Comparison of ENCODE assay signal across 26 cellular contexts in the genomic region with DNA sequence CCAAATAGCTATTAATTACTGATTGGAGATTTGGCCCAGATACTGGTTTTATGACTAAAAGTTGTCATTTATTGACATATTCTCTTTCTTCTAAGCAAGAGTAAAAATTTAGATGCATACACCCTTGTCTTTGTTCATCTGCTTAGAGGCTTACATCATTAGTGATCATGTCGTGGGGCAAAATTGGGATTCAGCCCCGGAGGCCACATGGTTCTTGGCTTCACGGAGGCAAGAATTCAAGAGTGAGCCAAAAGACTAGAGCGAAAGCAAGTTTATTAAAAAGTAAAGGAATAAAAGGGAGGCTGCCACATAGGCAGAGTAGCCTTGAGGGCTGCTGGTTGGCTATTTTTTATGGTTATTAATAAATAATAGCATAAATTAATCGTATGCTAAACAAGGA. TPM values are rescaled to one million over a fixed set of nuclear protein-coding genes. Genes with fewer than 3 reads are reported as not detected.
DNase-seq lines count a peak whose midpoint lies in the region; ATAC-seq and TF ChIP-seq lines count a peak whose summit lies in the region.
"Had no signal": no experiment of that assay in that cellular context is flagged by ENCODE, and none has a peak within 500 bp of the region (broad histone marks: within the 10 kb centered on the region; RNA-seq: fewer than 3 reads in every experiment).

No MANE protein-coding gene starts in this region.

- dilution Hi-C loops in IMR-90 (cut with HindIII; ENCODE audit: low sequenced_read_pairs, unreplicated experiment), result no loop called here

- peaks cover 11% of the 10 kb centered on the region for H3K36me3 ChIP-seq in IMR-90 (ENCODE audit: control insufficient read depth, insufficient read depth, low read length)
- H3K36me3 ChIP-seq in lower lobe of right lung, result no peaks in the 10 kb centered on the region
- H3K36me3 ChIP-seq in tibial artery, result peaks cover 11 to 18% (median 14%) of the 10 kb centered on the region in 3 donors
- H3K36me3 ChIP-seq: neutrophil, prostate gland had no signal

- no peak overlapping the region; the same call in 1 of the 2 replicates for H4K91ac ChIP-seq in IMR-90 (ENCODE audit: insufficient read depth, low read depth, low read length)

- H3K4me3 ChIP-seq in IMR-90 (ENCODE audit: insufficient read depth, low read depth, low read length) (no peak overlapping the region), choroid plexus epithelial cell (ENCODE audit: low read depth, low read length) (no peak overlapping the region), lower lobe of right lung (no peak overlapping the region), tibial artery (no peak overlapping the region)
- H3K4me3 ChIP-seq: HAP-1, prostate gland, sigmoid colon, testis had no signal

- DNase-seq in IMR-90, result no peak
- peak; percentile 15 for DNase-seq in choroid plexus epithelial cell (ENCODE audit: low read depth)
- no peak for DNase-seq in lower lobe of right lung
- no peak for DNase-seq in tibial artery
- DNase-seq in 8988T, result no peak
- no peak for DNase-seq in AG08395 (ENCODE audit: low spot score)
- no peak for DNase-seq in T-helper 2 cell treated with Interferon-gamma antibody and Interleukin-4, amounts not matched to agents 5 μg/mL and 100 μg/mL, for 36 hours (ENCODE audit: low spot score)
- DNase-seq: activated effector memory CD4-positive, alpha-beta T cell treated with Interleukin-2 at 50 U/mL for 16 hours; activated naive CD8-positive, alpha-beta T cell treated with anti-CD3 and anti-CD28 coated beads, Interleukin-2, amount 10 ng/mL, durations not matched to agents 7 days and 5 days; activated T-cell treated with anti-CD3 and anti-CD28 coated beads for 4 hours; Calu3; DND-41; NCI-H1436 treated with DMSO at 0.1 percent for 48 hours; NCI-H2107; NCI-H446 treated with DMSO at 0.1 percent for 48 hours; sigmoid colon; stimulated activated CD4-positive, alpha-beta T cell treated with anti-CD3 and anti-CD28 coated beads, Interleukin-15, amount 100 ng/mL, for 24 hours; stimulated activated naive B cell treated with anti-CD40 and anti-IgM and Interleukin-4, amounts not matched to agents 10 μg/mL and 1 μg/mL and 100 μg/mL, for 72 hours had no signal

- no peak for TF ChIP-seq CTCF in IMR-90 (conservative IDR thresholded peaks at IDR 0.05; ENCODE audit: low read depth, low read length)
- no peak for TF ChIP-seq CTCF in choroid plexus epithelial cell (conservative IDR thresholded peaks at IDR 0.05; ENCODE audit: low read depth, low read length)
- no peak for TF ChIP-seq CTCF in lower lobe of right lung (IDR thresholded peaks at IDR 0.05)
- TF ChIP-seq CTCF in tibial artery (IDR thresholded peaks at IDR 0.05), result no peak

- H3K18ac ChIP-seq in IMR-90 (ENCODE audit: low read depth, low read length), result peak overlapping the region; percentile 27; the same call in 1 of the 2 replicates

- H3K4me1 ChIP-seq in IMR-90 (ENCODE audit: control insufficient read depth, insufficient read depth, low read length) (peaks cover 25% of the 10 kb centered on the region), lower lobe of right lung (peaks cover 47% of the 10 kb centered on the region), tibial artery (peaks cover 0 to 65% (median 25%) of the 10 kb centered on the region in 4 donors)
- H3K4me1 ChIP-seq: prostate gland, sigmoid colon had no signal

- peaks cover 13% of the 10 kb centered on the region for H3K9me1 ChIP-seq in IMR-90 (ENCODE audit: insufficient read depth, low read length)

- H3K36me3 Mint-ChIP-seq in T-helper 2 cell treated with Interferon-gamma antibody and Interleukin-4, amounts not matched to agents 5 μg/mL and 100 μg/mL, for 36 hours (ENCODE audit: low read depth), result peaks cover 26% of the 10 kb centered on the region

- 0 out of 3 replicates have a peak overlapping the region, but pooled peaks have one; percentile 19 for H2BK15ac ChIP-seq in IMR-90 (ENCODE audit: low read depth, low read length)

- ATAC-seq in IMR-90 (ENCODE audit: low read depth), result no peak
- peak in 1 of 2 donors; percentile 3 for ATAC-seq in lower lobe of right lung
- no peak for ATAC-seq in GM21619 (IDR thresholded peaks at IDR 0.05; ENCODE audit: unreplicated experiment)
- ATAC-seq: Right ventricle myocardium inferior, SK-N-SH treated with all-trans-retinoic acid at 6 μM for 48 hours had no signal

- POLR2A ChIA-PET in IMR-90 (lab: Charles Lee; ENCODE audit: unreplicated experiment), result no interaction called here

- H3K27ac Mint-ChIP-seq in T-helper 2 cell treated with Interferon-gamma antibody and Interleukin-4, amounts not matched to agents 5 μg/mL and 100 μg/mL, for 36 hours, result no peak overlapping the region
- H3K27ac Mint-ChIP-seq: activated naive CD8-positive, alpha-beta T cell treated with anti-CD3 and anti-CD28 coated beads, Interleukin-2, amount 10 ng/mL, durations not matched to agents 7 days and 5 days; stimulated activated naive B cell treated with anti-CD40 and anti-IgM and Interleukin-4, amounts not matched to agents 10 μg/mL and 1 μg/mL and 100 μg/mL, for 72 hours had no signal

- CTCF ChIA-PET in IMR-90 (lab: Yijun Ruan, JAX), result no interaction called here

- no peak for TF ChIP-seq POLR2A in IMR-90 (IDR thresholded peaks at IDR 0.05; ENCODE audit: low read depth, low read length)

- 0 out of 2 replicates have a peak overlapping the region, but pooled peaks have one; percentile 29 for H2AK5ac ChIP-seq in IMR-90 (ENCODE audit: low read depth, low read length)

- 0 out of 2 replicates have a peak overlapping the region, but pooled peaks have one; percentile 42 for H2BK20ac ChIP-seq in IMR-90 (ENCODE audit: low read depth, low read length)

- H3K27me3 ChIP-seq in IMR-90 (ENCODE audit: control insufficient read depth, insufficient read depth, low read length) (no peaks in the 10 kb centered on the region), lower lobe of right lung (ENCODE audit: low read depth) (no peaks in the 10 kb centered on the region), tibial artery (no peaks in the 10 kb centered on the region)
- H3K27me3 ChIP-seq: neutrophil, sigmoid colon, testis had no signal

- H4K8ac ChIP-seq in IMR-90 (ENCODE audit: low read depth in 2 of 2, low read length in 2 of 2), result peak overlapping the region in 1 of 2 experiments; percentile 46; a peak in 1 of 4 replicates

- H3K23ac ChIP-seq in IMR-90 (ENCODE audit: low read depth, low read length), result peak overlapping the region; percentile 58; the same call in 1 of the 2 replicates

- intact Hi-C loops in IMR-90 (cut with micrococcal nuclease) (no loop called here), lower lobe of right lung (cut with DNase I) (no loop called here), tibial artery (cut with DNase I; ENCODE audit: low total_unique reads) (no loop called here)

- H3K27me3 Mint-ChIP-seq in T-helper 2 cell treated with Interferon-gamma antibody and Interleukin-4, amounts not matched to agents 5 μg/mL and 100 μg/mL, for 36 hours (ENCODE audit: low read depth), result no peaks in the 10 kb centered on the region
- H3K27me3 Mint-ChIP-seq: activated naive CD8-positive, alpha-beta T cell treated with anti-CD3 and anti-CD28 coated beads, Interleukin-2, amount 10 ng/mL, durations not matched to agents 7 days and 5 days; stimulated activated naive B cell treated with anti-CD40 and anti-IgM and Interleukin-4, amounts not matched to agents 10 μg/mL and 1 μg/mL and 100 μg/mL, for 72 hours had no signal

- H3K9me3 ChIP-seq in IMR-90 (ENCODE audit: control insufficient read depth, insufficient read depth, low read length) (no peaks in the 10 kb centered on the region), lower lobe of right lung (peaks cover 11% of the 10 kb centered on the region), tibial artery (peaks cover 0 to 6% (median 0%) of the 10 kb centered on the region in 3 donors)
- H3K9me3 ChIP-seq: HAP-1, neutrophil, prostate gland, testis had no signal

- WGBS in IMR-90 (ENCODE audit: extremely low coverage in 2 of 2, insufficient read length in 1 of 2), 2 experiments, result no CpG with 5 or more reads among the region's 5 CpGs

- no peak overlapping the region for H2AK9ac ChIP-seq in IMR-90 (replicated peaks; ENCODE audit: low read depth, low read length, poor library complexity)

- H3K56ac ChIP-seq in IMR-90 (ENCODE audit: extremely low read depth, insufficient read depth, low read length), result no peak overlapping the region

- H3K27ac ChIP-seq in IMR-90 (ENCODE audit: insufficient read depth, low read length) (no peak overlapping the region), lower lobe of right lung (peak overlapping the region; percentile 66), tibial artery (peak overlapping the region; percentile 37 to 64)
- H3K27ac ChIP-seq: C4-2B, neutrophil, prostate gland, testis had no signal

- H3K4me2 ChIP-seq in IMR-90 (ENCODE audit: low read depth, low read length), result no peak overlapping the region

- in situ Hi-C loops in IMR-90 (cut with MboI; ENCODE audit: low sequenced_read_pairs), result loop anchor here (10.0 kb wide), 2 partner anchors 59 to 189 kb away; no protein-coding TSS in a partner anchor

- 0 out of 2 replicates have a peak overlapping the region, but pooled peaks have one; percentile 5 for H3K4ac ChIP-seq in IMR-90 (ENCODE audit: low read depth, low read length)

- TF ChIP-seq RAD21 in IMR-90 (IDR thresholded peaks at IDR 0.05; ENCODE audit: low read length), result no peak

- H3K4me1 Mint-ChIP-seq in T-helper 2 cell treated with Interferon-gamma antibody and Interleukin-4, amounts not matched to agents 5 μg/mL and 100 μg/mL, for 36 hours (ENCODE audit: low read depth), result peaks cover 8% of the 10 kb centered on the region

- peak overlapping the region; percentile 66 for H2BK120ac ChIP-seq in IMR-90 (ENCODE audit: low read depth, low read length)

- BruUV-seq in IMR-90 (replicated peaks; lab: Mats Ljungman, UMichigan), result no TSS peak

- H4K20me1 ChIP-seq in IMR-90 (ENCODE audit: insufficient read depth, low read length), result peaks cover 3% of the 10 kb centered on the region; the same call in 1 of the 2 replicates

- H3K79me1 ChIP-seq in IMR-90 (ENCODE audit: low read depth in 1 of 2, low read length in 2 of 2), result peaks cover 29 to 59% of the 10 kb centered on the region in 2 experiments

- no peak overlapping the region for H3K9ac ChIP-seq in IMR-90 (ENCODE audit: low read depth, low read length)

- no peak overlapping the region for H2AFZ ChIP-seq in IMR-90 (replicated peaks; ENCODE audit: low read length, poor library complexity)

- no peak overlapping the region; the same call in 1 of the 2 replicates for H3K14ac ChIP-seq in IMR-90 (replicated peaks; ENCODE audit: low read depth, low read length)

- H3K9me3 Mint-ChIP-seq in T-helper 2 cell treated with Interferon-gamma antibody and Interleukin-4, amounts not matched to agents 5 μg/mL and 100 μg/mL, for 36 hours, result peaks cover 20% of the 10 kb centered on the region

- H3K4me3 Mint-ChIP-seq in T-helper 2 cell treated with Interferon-gamma antibody and Interleukin-4, amounts not matched to agents 5 μg/mL and 100 μg/mL, for 36 hours, result no peak overlapping the region
- H3K4me3 Mint-ChIP-seq: stimulated activated naive B cell treated with anti-CD40 and anti-IgM and Interleukin-4, amounts not matched to agents 10 μg/mL and 1 μg/mL and 100 μg/mL, for 72 hours had no signal

- 0 out of 2 replicates have a peak overlapping the region, but pooled peaks have one; percentile 35 for H4K5ac ChIP-seq in IMR-90 (ENCODE audit: low read depth, low read length)

- H2BK5ac ChIP-seq in IMR-90 (ENCODE audit: low read depth, low read length, poor library complexity, severe bottlenecking), result no peak overlapping the region

RNA-seq across cellular contexts. Expression of gene MINPP1, which starts 41.1 kb away (rescaled TPM):
- total RNA-seq in IMR-90 (2012; rRNA removed) (11.7 and 16.9 TPM in 2 replicates), lower lobe of right lung (15.6 TPM)
- 14.3 and 14.4 TPM in 2 replicates for polyA plus RNA-seq in IMR-90 (2012; rRNA removed)
- 7.3 and 12.3 TPM in 2 replicates for polyA plus RNA-seq in IMR-90 (2012; cell fraction: cytosol; rRNA removed)
- polyA plus RNA-seq in IMR-90 (2012; cell fraction: nucleus; rRNA removed; ENCODE audit: low replicate concordance), result 7.2 and 10.0 TPM in 2 replicates
